28 cellular contexts compared by ENCODE assay signal in genomic region chr9:6592231-6592630, GRCh38. TPM values are rescaled to one million over a fixed set of nuclear protein-coding genes. Genes with fewer than 3 reads are reported as not detected.
"Had no signal": no experiment of that assay in that cellular context is flagged by ENCODE, and none has a peak within 500 bp of the region (broad histone marks: within the 10 kb centered on the region; RNA-seq: fewer than 3 reads in every experiment).

No MANE protein-coding gene starts in this region.

- H3K9me3 ChIP-seq: colonic mucosa had no signal

- H3K4me1 ChIP-seq: colonic mucosa had no signal

- H3K27ac ChIP-seq: brain microvascular endothelial cell, colonic mucosa had no signal

- H3K36me3 ChIP-seq: brain microvascular endothelial cell, colonic mucosa had no signal

- H3K27me3 ChIP-seq: brain microvascular endothelial cell, colonic mucosa had no signal

- FAIRE-seq: astrocyte, bronchial epithelial cell, frontal cortex had no signal

- ATAC-seq: activated CD4-positive, alpha-beta T cell treated with anti-CD3 and anti-CD28 coated beads for 36 hours; activated CD8-positive, alpha-beta T cell treated with anti-CD3 and anti-CD28 coated beads, Interleukin-2, amount 10 ng/mL, durations not matched to agents 7 days and 5 days; activated T-cell treated with anti-CD3 and anti-CD28 coated beads, Interleukin-2, amount 50 U/mL, for 72 hours; esophagus mucosa had no signal

- H3K4me3 ChIP-seq: colonic mucosa had no signal

- DNase-seq: activated CD4-positive, alpha-beta memory T cell treated with anti-CD3 and anti-CD28 coated beads for 36 hours; activated CD4-positive, alpha-beta T cell treated with anti-CD3 and anti-CD28 coated beads for 36 hours; activated CD4-positive, alpha-beta T cell treated with anti-CD3 and anti-CD28 coated beads, Interleukin-2, amount 10 ng/mL, durations not matched to agents 24 days and 14 days; activated CD4-positive, CD25-positive, alpha-beta regulatory T cell; activated CD4-positive, CD25-positive, alpha-beta regulatory T cell treated with anti-CD3 and anti-CD28 coated beads, Interleukin-2, amount 50 U/mL, for 72 hours; activated CD8-positive, alpha-beta memory T cell treated with anti-CD3 and anti-CD28 coated beads, Interleukin-2, amount 50 U/mL, for 48 hours; activated CD8-positive, alpha-beta T cell treated with anti-CD3 and anti-CD28 coated beads, Interleukin-2, amount 10 ng/mL, durations not matched to agents 7 days and 5 days; activated effector memory CD4-positive, alpha-beta T cell treated with Interleukin-2 at 50 U/mL for 16 hours; activated gamma-delta T cell treated with Interleukin-2 at 50 U/mL for 16 hours; activated naive CD4-positive, alpha-beta T cell treated with anti-CD3 and anti-CD28 coated beads, Interleukin-2, amount 50 U/mL, for 16 hours; activated naive CD4-positive, alpha-beta T cell treated with Interleukin-2 at 50 U/mL for 16 hours; activated T-cell treated with anti-CD3 and anti-CD28 coated beads for 4 hours; activated T-cell treated with anti-CD3 and anti-CD28 coated beads, Interleukin-2, amount 50 U/mL, for 24 hours; activated T-cell treated with anti-CD3 and anti-CD28 coated beads, Interleukin-2, amount 50 U/mL, for 72 hours; amniotic stem cell; anterior cingulate cortex; brain microvascular endothelial cell; central memory CD4-positive, alpha-beta T cell; cerebellar nuclear complex; colonic mucosa; effector CD8-positive, alpha-beta T cell; head of caudate nucleus; hippocampal formation; T1000 had no signal

RNA-seq across cellular contexts. Expression of gene GLDC, which starts 53.3 kb away (rescaled TPM):
- total RNA-seq: bronchial epithelial cell had no signal
